ENCODE assay signal across 11 cellular contexts in genomic region chr17:795276-795675, GRCh38. TPM values are rescaled to one million over a fixed set of nuclear protein-coding genes. Genes with fewer than 3 reads are reported as not detected.
DNase-seq lines count a peak whose midpoint lies in the region; ATAC-seq and TF ChIP-seq lines count a peak whose summit lies in the region.
"Had no signal": no experiment of that assay in that cellular context is flagged by ENCODE, and none has a peak within 500 bp of the region (broad histone marks: within the 10 kb centered on the region; RNA-seq: fewer than 3 reads in every experiment).

No MANE protein-coding gene starts in this region.

- H3K4me3 Mint-ChIP-seq in endothelial cell (ENCODE audit: unreplicated experiment): no peak overlapping the region
- H3K4me3 Mint-ChIP-seq: activated B cell treated with CpG ODN at 0.5 μM for 24 hours had no signal

- peaks cover 21% of the 10 kb centered on the region for H3K4me1 ChIP-seq in muscle layer of colon (ENCODE audit: insufficient read depth, low read length)
- H3K4me1 ChIP-seq in tibial artery: peaks cover 0 to 19% (median 9%) of the 10 kb centered on the region in 4 donors
- H3K4me1 ChIP-seq: SJCRH30 had no signal

- H3K27ac Mint-ChIP-seq in endothelial cell (ENCODE audit: unreplicated experiment): peak overlapping the region; percentile 89
- H3K27ac Mint-ChIP-seq: activated B cell treated with CpG ODN at 0.5 μM for 24 hours had no signal

- H3K4me3 ChIP-seq in muscle layer of colon (ENCODE audit: low read depth in 1 of 2, low read length in 2 of 2) (peak overlapping the region in 1 of 2 donors; percentile 18), tibial artery (peak overlapping the region; percentile 34 to 40)
- H3K4me3 ChIP-seq: lung, SJCRH30 had no signal

- intact Hi-C loops in tibial artery (cut with DNase I; ENCODE audit: low total_unique reads): loop anchor here (2.0 kb wide), 1 partner anchor 186 kb away; no protein-coding TSS in a partner anchor

- peaks cover 27% of the 10 kb centered on the region for H3K4me1 Mint-ChIP-seq in endothelial cell (ENCODE audit: unreplicated experiment)

- peaks cover 9% of the 10 kb centered on the region for H3K27me3 Mint-ChIP-seq in endothelial cell (ENCODE audit: unreplicated experiment)
- H3K27me3 Mint-ChIP-seq: activated B cell treated with CpG ODN at 0.5 μM for 24 hours had no signal

- peak; percentile 60 for DNase-seq in NCI-H69 (lab: John Stamatoyannopoulos, UW)
- DNase-seq in endothelial cell (ENCODE audit: low spot score): no peak
- DNase-seq in tibial artery: no peak
- no peak for DNase-seq in stimulated activated CD4-positive, alpha-beta T cell treated with anti-CD3 and anti-CD28 coated beads, Interleukin-12 subunit alpha, Interleukin-12 subunit beta, amount 100 ng/mL, for 4 hours
- DNase-seq in NCI-H526 (lab: John Stamatoyannopoulos, UW): no peak
- no peak for DNase-seq in stimulated activated CD4-positive, alpha-beta T cell treated with anti-CD3 and anti-CD28 coated beads, Interleukin-2, amount 100 ng/mL, for 48 hours
- DNase-seq: activated B cell treated with CpG ODN at 0.5 μM for 24 hours, SJCRH30 had no signal

- H3K36me3 ChIP-seq in muscle layer of colon (ENCODE audit: insufficient read depth, low read length): peaks cover 28% of the 10 kb centered on the region
- peaks cover 8 to 32% (median 19%) of the 10 kb centered on the region in 3 donors for H3K36me3 ChIP-seq in tibial artery

- H3K27me3 ChIP-seq in muscle layer of colon (ENCODE audit: control insufficient read depth in 1 of 2, insufficient read depth in 2 of 2, low read length in 2 of 2): no peaks in the 10 kb centered on the region
- H3K27me3 ChIP-seq in tibial artery: no peaks in the 10 kb centered on the region
- H3K27me3 ChIP-seq: SJCRH30 had no signal

- TF ChIP-seq CTCF in endothelial cell (IDR thresholded peaks at IDR 0.05; ENCODE audit: unreplicated experiment) (no peak), tibial artery (IDR thresholded peaks at IDR 0.05) (no peak)

- H3K9ac ChIP-seq in muscle layer of colon (ENCODE audit: low read length): no peak overlapping the region

- H3K27ac ChIP-seq in muscle layer of colon (ENCODE audit: low read depth, low read length): peak overlapping the region; percentile 36
- H3K27ac ChIP-seq in tibial artery: peak overlapping the region; percentile 26 to 68
- H3K27ac ChIP-seq: SJCRH30 had no signal

- H3K36me3 Mint-ChIP-seq in endothelial cell (ENCODE audit: low read depth, unreplicated experiment): peaks cover 25% of the 10 kb centered on the region

- H3K9me3 ChIP-seq in muscle layer of colon (ENCODE audit: low read length) (no peaks in the 10 kb centered on the region), tibial artery (no peaks in the 10 kb centered on the region)
- H3K9me3 ChIP-seq: SJCRH30 had no signal

- no peaks in the 10 kb centered on the region for H3K9me3 Mint-ChIP-seq in endothelial cell (ENCODE audit: unreplicated experiment)
- H3K9me3 Mint-ChIP-seq: activated B cell treated with CpG ODN at 0.5 μM for 24 hours had no signal

- no peak; the same call in 2 of the 3 replicates for ATAC-seq in SK-N-SH treated with all-trans-retinoic acid at 6 μM for 48 hours

TF ChIP-seq in SK-N-SH treated with all-trans-retinoic acid at 6 μM for 48 hours, 23 proteins besides CTCF, POLR2A, EP300 and RAD21:
- TF ChIP-seq BACH2 (CRISPR knock-in tag; IDR thresholded peaks at IDR 0.05; ENCODE audit: borderline replicate concordance) (no peak), ZFP30 (CRISPR knock-in tag; IDR thresholded peaks at IDR 0.05) (no peak), CSRNP3 (CRISPR knock-in tag; IDR thresholded peaks at IDR 0.05) (no peak), ZC3H10 (CRISPR knock-in tag; IDR thresholded peaks at IDR 0.05) (no peak), GLIS3 (CRISPR knock-in tag; IDR thresholded peaks at IDR 0.05) (no peak), PATZ1 (CRISPR knock-in tag; IDR thresholded peaks at IDR 0.05; ENCODE audit: borderline replicate concordance) (no peak), ARNTL (CRISPR knock-in tag; IDR thresholded peaks at IDR 0.05; ENCODE audit: borderline replicate concordance, low read depth) (no peak)

RNA-seq across cellular contexts. Expression of gene MRM3, which starts 13.1 kb away (rescaled TPM):
- total RNA-seq in endothelial cell (ENCODE audit: unreplicated experiment): 15.9 TPM

RNA-seq across cellular contexts. Expression of gene GLOD4, which starts 13.2 kb away (rescaled TPM):
- total RNA-seq in endothelial cell (ENCODE audit: unreplicated experiment): 93.9 TPM

RNA-seq across cellular contexts. Expression of gene GEMIN4, which starts 43.2 kb away (rescaled TPM):
- total RNA-seq in endothelial cell (ENCODE audit: unreplicated experiment): 17.7 TPM
